In the genomic region with DNA sequence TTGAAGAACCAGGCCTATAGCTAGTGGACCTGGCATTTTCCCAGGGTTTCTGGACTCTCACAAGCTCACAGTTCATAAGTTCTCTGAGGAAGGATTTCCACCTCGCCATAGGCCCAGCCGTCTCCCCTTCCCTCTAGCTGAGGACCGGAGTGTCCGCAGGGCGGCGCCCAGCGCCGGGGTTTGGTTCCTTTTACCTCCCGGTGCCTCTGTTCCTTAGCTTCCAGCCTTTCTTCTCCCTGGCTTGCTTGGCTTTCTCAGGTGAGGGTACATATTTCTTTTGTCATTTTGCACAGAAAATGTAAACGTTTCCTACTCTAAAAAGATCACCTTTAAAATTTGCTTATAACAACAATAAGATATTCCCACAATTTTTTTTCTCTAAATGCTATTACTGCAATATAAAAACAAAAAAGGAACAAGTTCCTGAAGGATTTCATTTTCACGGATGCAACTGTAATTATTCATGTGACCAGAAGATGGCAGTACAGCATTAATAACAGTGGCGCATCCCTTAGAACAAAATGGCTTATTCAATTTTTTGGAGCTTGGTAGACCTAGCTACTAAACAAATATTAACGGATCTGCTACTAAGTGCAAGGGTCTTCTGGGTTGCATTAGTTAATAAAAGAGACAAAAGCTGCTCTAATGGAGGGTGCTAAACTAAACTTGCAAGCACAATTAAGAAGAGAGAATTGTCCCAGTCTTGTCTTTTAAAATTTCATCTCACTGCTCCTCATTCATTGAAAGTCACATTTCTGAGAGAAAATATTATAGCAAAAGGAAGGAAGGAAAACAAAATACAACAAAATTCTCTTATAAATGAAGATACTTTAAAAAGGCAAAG, we compare ENCODE assay signal across 8 cellular contexts.
DNase-seq lines count a peak whose midpoint lies in the region; ATAC-seq lines count a peak whose summit lies in the region.

No MANE protein-coding gene starts in this region.

- no peaks in the 10 kb centered on the region for H3K27me3 ChIP-seq in skeletal muscle satellite cell (ENCODE audit: control insufficient read depth, insufficient read depth, low read length)

- CTCF ChIA-PET in activated CD8-positive, alpha-beta memory T cell treated with anti-CD3 and anti-CD28 coated beads, Interleukin-2, amount 10 ng/mL, durations not matched to agents 7 days and 5 days (lab: Charles Lee) = interaction anchor here (0.7 to 1.7 kb wide), 17 partner anchors 9 to 1368 kb away, joined by 3 to 10 read pairs (median 3); partner anchors contain the start of genes AIG1 and LTV1

- no peak overlapping the region for H3K4me3 ChIP-seq in skeletal muscle satellite cell (ENCODE audit: low read length)

- peaks cover 4% of the 10 kb centered on the region for H3K4me1 Mint-ChIP-seq in activated CD8-positive, alpha-beta memory T cell treated with anti-CD3 and anti-CD28 coated beads, Interleukin-2, amount 10 ng/mL, durations not matched to agents 7 days and 5 days

- H3K9me3 ChIP-seq in skeletal muscle satellite cell (replicated peaks; ENCODE audit: low read length) = no peaks in the 10 kb centered on the region

- H3K27ac Mint-ChIP-seq in activated CD8-positive, alpha-beta memory T cell treated with anti-CD3 and anti-CD28 coated beads, Interleukin-2, amount 10 ng/mL, durations not matched to agents 7 days and 5 days = no peak overlapping the region

- peak overlapping the region; percentile 42 for H3K4me2 ChIP-seq in skeletal muscle satellite cell (ENCODE audit: low read length)

- peak; percentile 56 for DNase-seq in activated CD8-positive, alpha-beta memory T cell treated with anti-CD3 and anti-CD28 coated beads for 24 hours
- no peak for DNase-seq in activated CD8-positive, alpha-beta memory T cell treated with anti-CD3 and anti-CD28 coated beads, Interleukin-2, amount 10 ng/mL, durations not matched to agents 7 days and 5 days
- peak; percentile 37 for DNase-seq in NCI-H2171 (lab: John Stamatoyannopoulos, UW)
- DNase-seq in amniotic epithelial cell (ENCODE audit: low read depth) = peak; percentile 55
- peak; percentile 56 for DNase-seq in iPS DF 4.7 (ENCODE audit: extremely low read depth, low spot score)

- H3K36me3 Mint-ChIP-seq in activated CD8-positive, alpha-beta memory T cell treated with anti-CD3 and anti-CD28 coated beads, Interleukin-2, amount 10 ng/mL, durations not matched to agents 7 days and 5 days = no peaks in the 10 kb centered on the region

- H3K9me3 Mint-ChIP-seq in activated CD8-positive, alpha-beta memory T cell treated with anti-CD3 and anti-CD28 coated beads, Interleukin-2, amount 10 ng/mL, durations not matched to agents 7 days and 5 days (ENCODE audit: low read depth) = no peaks in the 10 kb centered on the region

- no peaks in the 10 kb centered on the region for H3K36me3 ChIP-seq in skeletal muscle satellite cell (ENCODE audit: insufficient read depth, low read length)

- peak overlapping the region; percentile 36 for H3K9ac ChIP-seq in skeletal muscle satellite cell (ENCODE audit: low read depth, low read length)

- no peak for ATAC-seq in activated CD8-positive, alpha-beta memory T cell treated with anti-CD3 and anti-CD28 coated beads, Interleukin-2, amount 10 ng/mL, durations not matched to agents 7 days and 5 days
- ATAC-seq in HG02588 (IDR thresholded peaks at IDR 0.05; ENCODE audit: unreplicated experiment) = peak; percentile 62
- no peak for ATAC-seq in HG02571 (IDR thresholded peaks at IDR 0.05; ENCODE audit: unreplicated experiment)

- no peaks in the 10 kb centered on the region for H3K4me1 ChIP-seq in skeletal muscle satellite cell (ENCODE audit: control insufficient read depth, insufficient read depth, low read length)

- no peak overlapping the region for H3K4me3 Mint-ChIP-seq in activated CD8-positive, alpha-beta memory T cell treated with anti-CD3 and anti-CD28 coated beads, Interleukin-2, amount 10 ng/mL, durations not matched to agents 7 days and 5 days

- peaks cover 12% of the 10 kb centered on the region for H3K27me3 Mint-ChIP-seq in activated CD8-positive, alpha-beta memory T cell treated with anti-CD3 and anti-CD28 coated beads, Interleukin-2, amount 10 ng/mL, durations not matched to agents 7 days and 5 days
